In the genomic region with DNA sequence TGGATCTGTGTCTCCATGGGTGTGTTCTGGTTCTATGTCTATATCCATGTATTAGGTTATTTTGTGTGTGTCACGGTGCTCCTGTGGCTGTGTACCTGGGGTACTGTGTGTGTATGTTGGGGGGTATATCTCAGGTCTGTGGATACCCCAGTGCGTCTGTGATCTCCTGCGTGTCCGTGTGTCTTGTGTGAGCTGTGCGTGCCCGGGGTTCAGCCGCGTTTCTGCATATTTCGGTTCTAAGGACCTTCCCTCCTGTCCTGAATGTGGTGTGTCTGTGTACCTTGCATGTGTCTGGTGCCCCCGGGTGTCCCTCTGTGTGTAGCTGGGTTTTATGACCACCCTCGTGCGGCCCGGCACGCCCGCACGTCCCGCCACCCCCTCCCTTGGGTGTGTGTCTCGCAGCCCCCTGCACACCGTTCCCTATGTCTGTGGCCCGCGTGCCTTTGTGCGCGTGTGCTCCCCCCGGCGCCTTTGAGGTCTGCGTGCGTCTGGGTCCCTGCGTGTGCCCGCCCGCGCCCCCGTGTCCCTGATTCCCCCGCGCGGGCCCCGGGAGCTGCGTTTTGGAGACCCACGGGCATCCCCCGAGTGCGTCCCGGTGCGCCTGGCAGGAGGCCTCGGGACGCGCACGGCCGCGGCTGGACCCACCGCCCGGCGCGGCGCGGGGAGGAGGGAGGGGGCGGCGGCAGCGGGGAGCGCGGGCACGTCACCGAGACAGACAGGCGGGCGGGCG, we compare ENCODE assay signal across 1 cellular context.
TF ChIP-seq lines count a peak whose summit lies in the region.

No MANE protein-coding gene starts in this region.

TF ChIP-seq in K562, 482 proteins besides CTCF, POLR2A, EP300 and RAD21:
- TF ChIP-seq NCOR1 (IDR thresholded peaks at IDR 0.05) = no peak
- TF ChIP-seq POLR2AphosphoS5 (IDR thresholded peaks at IDR 0.05; ENCODE audit: control insufficient read depth, insufficient read depth, low read depth, low read length) = no peak
- no peak for TF ChIP-seq SRSF7 (optimal IDR thresholded peaks at IDR 0.05; ENCODE audit: low read depth, low read length)
- TF ChIP-seq MIER1 (IDR thresholded peaks at IDR 0.05; ENCODE audit: low read depth) = no peak
- no peak for TF ChIP-seq ZNF324 (CRISPR knock-in tag; IDR thresholded peaks at IDR 0.05)
- TF ChIP-seq, protein P1, sequence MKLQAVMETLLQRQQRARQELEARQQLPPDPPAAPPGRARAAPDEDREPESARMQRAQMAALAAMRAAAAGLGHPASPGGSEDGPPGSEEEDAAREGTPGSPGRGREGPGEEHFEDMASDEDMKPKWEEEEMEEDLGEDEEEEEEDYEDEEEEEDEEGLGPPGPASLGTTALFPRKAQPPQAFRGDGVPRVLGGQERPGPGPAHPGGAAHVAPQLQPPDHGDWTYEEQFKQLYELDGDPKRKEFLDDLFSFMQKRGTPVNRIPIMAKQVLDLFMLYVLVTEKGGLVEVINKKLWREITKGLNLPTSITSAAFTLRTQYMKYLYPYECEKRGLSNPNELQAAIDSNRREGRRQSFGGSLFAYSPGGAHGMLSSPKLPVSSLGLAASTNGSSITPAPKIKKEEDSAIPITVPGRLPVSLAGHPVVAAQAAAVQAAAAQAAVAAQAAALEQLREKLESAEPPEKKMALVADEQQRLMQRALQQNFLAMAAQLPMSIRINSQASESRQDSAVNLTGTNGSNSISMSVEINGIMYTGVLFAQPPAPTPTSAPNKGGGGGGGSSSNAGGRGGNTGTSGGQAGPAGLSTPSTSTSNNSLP (IDR thresholded peaks at IDR 0.05; ENCODE audit: borderline replicate concordance, low read depth, low read length) = no peak
- TF ChIP-seq, protein P2, sequence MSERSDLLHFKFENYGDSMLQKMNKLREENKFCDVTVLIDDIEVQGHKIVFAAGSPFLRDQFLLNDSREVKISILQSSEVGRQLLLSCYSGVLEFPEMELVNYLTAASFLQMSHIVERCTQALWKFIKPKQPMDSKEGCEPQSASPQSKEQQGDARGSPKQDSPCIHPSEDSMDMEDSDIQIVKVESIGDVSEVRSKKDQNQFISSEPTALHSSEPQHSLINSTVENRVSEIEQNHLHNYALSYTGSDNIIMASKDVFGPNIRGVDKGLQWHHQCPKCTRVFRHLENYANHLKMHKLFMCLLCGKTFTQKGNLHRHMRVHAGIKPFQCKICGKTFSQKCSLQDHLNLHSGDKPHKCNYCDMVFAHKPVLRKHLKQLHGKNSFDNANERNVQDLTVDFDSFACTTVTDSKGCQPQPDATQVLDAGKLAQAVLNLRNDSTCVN (CRISPR knock-in tag; IDR thresholded peaks at IDR 0.05) = no peak
